In the genomic region with DNA sequence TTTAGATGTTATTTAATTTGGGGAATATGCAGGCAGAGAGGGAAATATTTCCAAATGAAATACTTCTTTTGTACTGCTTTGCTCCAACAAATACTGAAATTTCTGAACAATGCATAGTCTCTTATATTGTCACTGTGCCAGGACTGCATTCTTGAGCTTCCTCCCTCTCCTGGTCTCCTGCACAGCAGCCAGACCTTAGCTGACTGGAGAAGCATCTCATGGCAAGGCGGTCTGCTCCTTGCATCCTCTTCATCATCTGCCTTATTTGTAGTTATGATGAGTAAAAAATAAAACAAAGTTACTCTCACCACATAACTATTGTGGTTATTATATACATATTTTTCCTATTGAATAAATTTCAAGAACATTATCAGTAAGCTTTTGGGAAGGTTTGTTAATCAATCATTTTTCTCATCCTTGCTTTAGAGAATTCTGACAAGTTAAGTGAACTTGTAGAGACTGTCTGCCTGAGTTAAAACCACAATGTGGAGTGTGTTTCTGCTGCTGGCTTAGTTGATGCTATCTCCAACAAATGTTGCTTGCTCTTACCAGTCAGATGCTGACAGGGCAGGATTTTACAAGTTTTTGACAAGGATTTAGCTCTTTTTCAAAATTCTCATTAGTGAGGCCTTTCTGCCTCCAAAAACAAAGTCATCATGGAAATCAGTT, we compare ENCODE assay signal across 21 cellular contexts.
DNase-seq lines count a peak whose midpoint lies in the region; ATAC-seq and TF ChIP-seq lines count a peak whose summit lies in the region.
"Had no signal": no experiment of that assay in that cellular context is flagged by ENCODE, and none has a peak within 500 bp of the region (broad histone marks: within the 10 kb centered on the region; RNA-seq: fewer than 3 reads in every experiment).

No MANE protein-coding gene starts in this region.

- peaks cover 17% of the 10 kb centered on the region for H3K79me2 ChIP-seq in smooth muscle cell (ENCODE audit: low read depth)

- H3K36me3 ChIP-seq in ascending aorta, result peaks cover 22 to 23% of the 10 kb centered on the region in 2 donors
- H3K36me3 ChIP-seq in smooth muscle cell (ENCODE audit: low read depth), result no peaks in the 10 kb centered on the region
- H3K36me3 ChIP-seq: upper lobe of right lung had no signal

- H3K4me3 ChIP-seq in ascending aorta, result peak overlapping the region; percentile 9 to 54
- peak overlapping the region; percentile 1 to 6 for H3K4me3 ChIP-seq in foreskin fibroblast (ENCODE audit: low read depth in 1 of 2, low read length in 2 of 2)
- H3K4me3 ChIP-seq in smooth muscle cell, result no peak overlapping the region
- H3K4me3 ChIP-seq: GM23338, psoas muscle, upper lobe of right lung had no signal

- H3F3A ChIP-seq in smooth muscle cell (ENCODE audit: low read depth), result peaks cover 29% of the 10 kb centered on the region

- TF ChIP-seq CTCF in ascending aorta (IDR thresholded peaks at IDR 0.05) (no peak), foreskin fibroblast (IDR thresholded peaks at IDR 0.05; ENCODE audit: low read depth, low read length) (no peak), smooth muscle cell (IDR thresholded peaks at IDR 0.05; ENCODE audit: borderline replicate concordance, insufficient read depth, poor library complexity, severe bottlenecking) (no peak)

- peaks cover 5% of the 10 kb centered on the region for H3K4me1 Mint-ChIP-seq in activated T-cell treated with anti-CD3 and anti-CD28 coated beads, Interleukin-2, amount 50 U/mL, for 72 hours (ENCODE audit: low read depth)
- H3K4me1 Mint-ChIP-seq: CD8-positive, alpha-beta memory T cell had no signal

- 79% methylated on average over 1 of the region's 1 CpG for WGBS in smooth muscle cell (ENCODE audit: low lambda C conversion rate)

- H3K36me3 Mint-ChIP-seq in activated T-cell treated with anti-CD3 and anti-CD28 coated beads, Interleukin-2, amount 50 U/mL, for 72 hours (ENCODE audit: insufficient read depth in 2 of 2), result no peaks in the 10 kb centered on the region
- H3K36me3 Mint-ChIP-seq: CD8-positive, alpha-beta memory T cell had no signal

- no peak overlapping the region for H2AFZ ChIP-seq in smooth muscle cell (ENCODE audit: low read depth)
- H2AFZ ChIP-seq: GM23338 had no signal

- H3K9me3 Mint-ChIP-seq in activated T-cell treated with anti-CD3 and anti-CD28 coated beads, Interleukin-2, amount 50 U/mL, for 72 hours, result no peaks in the 10 kb centered on the region
- H3K9me3 Mint-ChIP-seq: GM23338; T-helper 1 cell treated with Interleukin-12 subunit alpha and Interleukin-12 subunit beta and Interleukin-4 antibody, amounts not matched to agents 30 μg/mL and 1 μg/mL, for 36 hours had no signal

- H3K9me3 ChIP-seq in ascending aorta (no peaks in the 10 kb centered on the region), smooth muscle cell (replicated peaks; ENCODE audit: low read depth) (no peaks in the 10 kb centered on the region)
- H3K9me3 ChIP-seq: psoas muscle, upper lobe of right lung had no signal

- no peaks in the 10 kb centered on the region for H4K20me1 ChIP-seq in smooth muscle cell (ENCODE audit: low read depth)

- peak; percentile 53 for DNase-seq in GM04504 (ENCODE audit: low read depth)
- DNase-seq in ascending aorta (ENCODE audit: low spot score in 2 of 2), result no peak
- DNase-seq in foreskin fibroblast, result peak in 1 of 2 donors; percentile 72
- DNase-seq in smooth muscle cell (lab: John Stamatoyannopoulos, UW; ENCODE audit: unreplicated experiment), result no peak
- no peak for DNase-seq in NCI-H82 (lab: John Stamatoyannopoulos, UW)
- no peak for DNase-seq in activated T-cell treated with anti-CD3 and anti-CD28 coated beads, Interleukin-2, amount 50 U/mL, for 72 hours
- no peak for DNase-seq in NCI-H1105 (lab: John Stamatoyannopoulos, UW)
- DNase-seq: anterior cingulate cortex; CD8-positive, alpha-beta memory T cell; effector CD4-positive, alpha-beta T cell; GF-D8; glutamatergic neuron; NCI-H1694 treated with DMSO at 0.1 percent for 48 hours; NCI-H510A treated with DMSO at 0.1 percent for 48 hours; psoas muscle; stimulated activated CD8-positive, alpha-beta memory T cell treated with anti-CD3 and anti-CD28 coated beads, Interleukin-4, amount 100 ng/mL, for 48 hours; upper lobe of right lung had no signal

- no peaks in the 10 kb centered on the region for H3K27me3 ChIP-seq in ascending aorta
- no peaks in the 10 kb centered on the region for H3K27me3 ChIP-seq in smooth muscle cell (ENCODE audit: low read depth)
- H3K27me3 ChIP-seq: upper lobe of right lung had no signal

- no peak overlapping the region for H3K4me3 Mint-ChIP-seq in activated T-cell treated with anti-CD3 and anti-CD28 coated beads, Interleukin-2, amount 50 U/mL, for 72 hours
- H3K4me3 Mint-ChIP-seq: CD8-positive, alpha-beta memory T cell; GM23338; T-helper 1 cell treated with Interleukin-12 subunit alpha and Interleukin-12 subunit beta and Interleukin-4 antibody, amounts not matched to agents 30 μg/mL and 1 μg/mL, for 36 hours had no signal

- ATAC-seq in GM18858 (IDR thresholded peaks at IDR 0.05; ENCODE audit: unreplicated experiment), result no peak
- no peak for ATAC-seq in activated T-cell treated with anti-CD3 and anti-CD28 coated beads, Interleukin-2, amount 50 U/mL, for 72 hours (replicated peaks in 1 of 2)
- ATAC-seq: GM23338, Panc1, psoas muscle, upper lobe of right lung had no signal

- intact Hi-C loops in ascending aorta (cut with DNase I), result no loop called here

- H3K9ac ChIP-seq in smooth muscle cell (ENCODE audit: low read depth), result no peak overlapping the region

- H3K27ac ChIP-seq in ascending aorta (peak overlapping the region; percentile 92 to 97), smooth muscle cell (ENCODE audit: low read depth) (peak overlapping the region; percentile 64)
- H3K27ac ChIP-seq: psoas muscle, upper lobe of right lung had no signal

- peak overlapping the region; percentile 42 for H3K4me2 ChIP-seq in smooth muscle cell
- H3K4me2 ChIP-seq: GM23338 had no signal

- H3K4me1 ChIP-seq in ascending aorta (peaks cover 11 to 45% of the 10 kb centered on the region in 2 donors), smooth muscle cell (ENCODE audit: low read depth) (peaks cover 15% of the 10 kb centered on the region)
- H3K4me1 ChIP-seq: psoas muscle had no signal

- peaks cover 19% of the 10 kb centered on the region for H3K27me3 Mint-ChIP-seq in activated T-cell treated with anti-CD3 and anti-CD28 coated beads, Interleukin-2, amount 50 U/mL, for 72 hours (ENCODE audit: low read depth)

- no peak overlapping the region for H3K27ac Mint-ChIP-seq in activated T-cell treated with anti-CD3 and anti-CD28 coated beads, Interleukin-2, amount 50 U/mL, for 72 hours
- H3K27ac Mint-ChIP-seq: CD8-positive, alpha-beta memory T cell; T-helper 1 cell treated with Interleukin-12 subunit alpha and Interleukin-12 subunit beta and Interleukin-4 antibody, amounts not matched to agents 30 μg/mL and 1 μg/mL, for 36 hours had no signal
